ENCODE assay signal across 12 cellular contexts in genomic region chr2:241819947-241820624, GRCh38. TPM values are rescaled to one million over a fixed set of nuclear protein-coding genes. Genes with fewer than 3 reads are reported as not detected.
DNase-seq lines count a peak whose midpoint lies in the region; ATAC-seq, FAIRE-seq and TF ChIP-seq lines count a peak whose summit lies in the region.
"Not testable (repeated sequence)": the region's sequence is repeated elsewhere in the genome, so short reads cannot be mapped to it uniquely, and the experiment has no call there.
"Had no signal": no experiment of that assay in that cellular context is flagged by ENCODE, and none has a peak within 500 bp of the region (broad histone marks: within the 10 kb centered on the region; RNA-seq: fewer than 3 reads in every experiment).

No MANE protein-coding gene starts in this region.

- not testable (repeated sequence) for H4K20me1 ChIP-seq in BLaER1 treated with 17β-estradiol and CSF1 and Interleukin-3, amounts not matched to agents 10 nM and 100 nM

- not testable (repeated sequence) for H3K4me3 Mint-ChIP-seq in WTC11; chondrocyte (ENCODE audit: unreplicated experiment); natural killer cell treated with Interleukin-12 subunit alpha and Interleukin-12 subunit beta and Interleukin-15 and Interleukin-18, amount 100 ng/mL, for 72 hours

- peaks cover 68 to 85% (median 77%) of the 10 kb centered on the region in 10 experiments for H3K4me1 ChIP-seq in BLaER1 treated with 17β-estradiol and CSF1 and Interleukin-3, amounts not matched to agents 10 nM and 100 nM
- not testable (repeated sequence) for H3K4me1 ChIP-seq in kidney (ENCODE audit: control insufficient read depth in 1 of 2, insufficient read depth in 1 of 2, low read depth in 1 of 2, low read length in 2 of 2)
- H3K4me1 ChIP-seq in upper lobe of left lung, result peaks cover 0 to 20% (median 4%) of the 10 kb centered on the region in 4 donors

- 86 to 89% methylated on average over 14 to 27 of the region's 27 CpGs for WGBS in upper lobe of left lung, 2 donors

- not testable (repeated sequence) for TF ChIP-seq POLR2A in upper lobe of left lung (IDR thresholded peaks at IDR 0.05)

- H3K36me3 ChIP-seq in BLaER1 treated with 17β-estradiol and CSF1 and Interleukin-3, amounts not matched to agents 10 nM and 100 nM, result peaks cover 0 to 16% (median 0%) of the 10 kb centered on the region in 11 experiments; a peak in 8 of 22 replicates
- not testable (repeated sequence) for H3K36me3 ChIP-seq in kidney (ENCODE audit: control insufficient read depth in 1 of 2, insufficient read depth in 2 of 2, low read length in 2 of 2); upper lobe of left lung

- not testable (repeated sequence) for H3K4me1 Mint-ChIP-seq in WTC11; chondrocyte (ENCODE audit: low read depth)
- peaks cover 27 to 32% of the 10 kb centered on the region in 2 donors for H3K4me1 Mint-ChIP-seq in natural killer cell treated with Interleukin-12 subunit alpha and Interleukin-12 subunit beta and Interleukin-15 and Interleukin-18, amount 100 ng/mL, for 72 hours (ENCODE audit: low read depth in 2 of 2)

- H3K4me2 ChIP-seq in BLaER1 treated with 17β-estradiol and CSF1 and Interleukin-3, amounts not matched to agents 10 nM and 100 nM, result peak overlapping the region; percentile 83 to 100 (median 93); a peak in 21 of 22 replicates

- peak overlapping the region in 2 of 11 experiments; percentile 77; a peak in 1 of 22 replicates for H3K9ac ChIP-seq in BLaER1 treated with 17β-estradiol and CSF1 and Interleukin-3, amounts not matched to agents 10 nM and 100 nM
- not testable (repeated sequence) for H3K9ac ChIP-seq in kidney (ENCODE audit: low read length in 2 of 2)

- H3K27me3 ChIP-seq in BLaER1 treated with 17β-estradiol and CSF1 and Interleukin-3, amounts not matched to agents 10 nM and 100 nM; upper lobe of left lung: not testable (repeated sequence)

- TF ChIP-seq CTCF in WTC11 (IDR thresholded peaks at IDR 0.05); chondrocyte (IDR thresholded peaks at IDR 0.05); kidney (IDR thresholded peaks at IDR 0.05; ENCODE audit: borderline replicate concordance, extremely low read depth, insufficient read depth); upper lobe of left lung (IDR thresholded peaks at IDR 0.05): not testable (repeated sequence)

- peak overlapping the region in 4 of 11 experiments; percentile 74 to 88 (median 84); a peak in 6 of 22 replicates for H3K27ac ChIP-seq in BLaER1 treated with 17β-estradiol and CSF1 and Interleukin-3, amounts not matched to agents 10 nM and 100 nM
- not testable (repeated sequence) for H3K27ac ChIP-seq in kidney (ENCODE audit: low read depth in 2 of 2, low read length in 2 of 2); upper lobe of left lung

- not testable (repeated sequence) for DNase-seq in WTC11 (ENCODE audit: low spot score)
- DNase-seq in chondrocyte (ENCODE audit: low spot score) (peak; percentile 73), kidney (peak; percentile 52), upper lobe of left lung (peak; percentile 10 to 40)
- DNase-seq in natural killer cell treated with Interleukin-12 subunit alpha and Interleukin-12 subunit beta and Interleukin-15 and Interleukin-18, amount 100 ng/mL, for 72 hours (ENCODE audit: low spot score), result peak; percentile 44

- H3K4me3 ChIP-seq in BLaER1 treated with 17β-estradiol and CSF1 and Interleukin-3, amounts not matched to agents 10 nM and 100 nM; kidney (ENCODE audit: low read length in 2 of 2); upper lobe of left lung: not testable (repeated sequence)

- H3K27me3 Mint-ChIP-seq in WTC11 (ENCODE audit: low read depth), result not testable (repeated sequence)
- H3K27me3 Mint-ChIP-seq in chondrocyte (ENCODE audit: low read depth), result peaks cover 19% of the 10 kb centered on the region
- H3K27me3 Mint-ChIP-seq in natural killer cell treated with Interleukin-12 subunit alpha and Interleukin-12 subunit beta and Interleukin-15 and Interleukin-18, amount 100 ng/mL, for 72 hours, result peaks cover 21 to 23% of the 10 kb centered on the region in 2 donors

- not testable (repeated sequence) for TF ChIP-seq EP300 in upper lobe of left lung (IDR thresholded peaks at IDR 0.05)

- peak overlapping the region; percentile 19; the same call in 1 of the 2 replicates for H3K27ac Mint-ChIP-seq in WTC11
- not testable (repeated sequence) for H3K27ac Mint-ChIP-seq in chondrocyte (ENCODE audit: unreplicated experiment); natural killer cell treated with Interleukin-12 subunit alpha and Interleukin-12 subunit beta and Interleukin-15 and Interleukin-18, amount 100 ng/mL, for 72 hours

- peaks cover 1 to 12% (median 3%) of the 10 kb centered on the region in 11 experiments; a peak in 15 of 22 replicates for H3K9me3 ChIP-seq in BLaER1 treated with 17β-estradiol and CSF1 and Interleukin-3, amounts not matched to agents 10 nM and 100 nM (replicated peaks in 1 of 11)
- not testable (repeated sequence) for H3K9me3 ChIP-seq in kidney (ENCODE audit: control insufficient read depth in 1 of 2, low read length in 2 of 2); upper lobe of left lung

- H3K36me3 Mint-ChIP-seq in WTC11; chondrocyte (ENCODE audit: low read depth): not testable (repeated sequence)
- H3K36me3 Mint-ChIP-seq in natural killer cell treated with Interleukin-12 subunit alpha and Interleukin-12 subunit beta and Interleukin-15 and Interleukin-18, amount 100 ng/mL, for 72 hours, result peaks cover 11% of the 10 kb centered on the region

- H3K9me3 Mint-ChIP-seq in WTC11, result peaks cover 11% of the 10 kb centered on the region
- H3K9me3 Mint-ChIP-seq in chondrocyte (ENCODE audit: low read depth); natural killer cell treated with Interleukin-12 subunit alpha and Interleukin-12 subunit beta and Interleukin-15 and Interleukin-18, amount 100 ng/mL, for 72 hours: not testable (repeated sequence)

- FAIRE-seq in kidney (lab: Jason Lieb, UNC), result not testable (repeated sequence)

- POLR2A ChIA-PET in WTC11 (lab: Charles Lee), result interaction anchor here (0.8 kb wide), 1 partner anchor 56 kb away, joined by 3 read pairs; no protein-coding TSS in a partner anchor

- intact Hi-C loops in kidney (cut with DNase I), result not testable (repeated sequence)

- ATAC-seq in WTC11; natural killer cell treated with Interleukin-12 subunit alpha and Interleukin-12 subunit beta and Interleukin-15 and Interleukin-18, amount 100 ng/mL, for 72 hours; upper lobe of left lung (ENCODE audit: low FRiP score in 2 of 2): not testable (repeated sequence)

- CTCF ChIA-PET in WTC11 (lab: Charles Lee), result not testable (repeated sequence)

RNA-seq across cellular contexts. Expression of gene NEU4, which starts 11.1 kb away (rescaled TPM):
- 2.2 to 4.1 TPM (median 3.0 TPM) in 3 replicates for total RNA-seq in WTC11 (2021)
- 0.42 to 1.3 TPM (median 0.85 TPM) in 3 replicates for total RNA-seq in chondrocyte
- total RNA-seq in kidney, result 0.76 TPM
- 2.8 TPM for polyA plus RNA-seq in kidney (ENCODE audit: insufficient read depth, low read depth, low replicate concordance)
- total RNA-seq in natural killer cell treated with Interleukin-12 subunit alpha and Interleukin-12 subunit beta and Interleukin-15 and Interleukin-18, amount 100 ng/mL, for 72 hours, result 1 to 10 TPM in 1 of 2 donors, under 1 TPM in 1; 0.86 to 3.8 TPM
- 1 to 10 TPM in 1 of 6 donors, not detected in 5; 2.9 TPM for total RNA-seq in upper lobe of left lung
- total RNA-seq: A172, IMR-90, Right ventricle myocardium superior had no signal
- polyA plus RNA-seq: IMR-90 had no signal

RNA-seq across cellular contexts. Expression of gene PDCD1, which starts 38.6 kb away (rescaled TPM):
- 0.25 to 0.52 TPM (median 0.30 TPM) in 3 replicates for total RNA-seq in WTC11 (2021)
- total RNA-seq in chondrocyte, result not detected in 3 replicates
- total RNA-seq in kidney, result 1.6 TPM
- 0.49 TPM for polyA plus RNA-seq in kidney (ENCODE audit: insufficient read depth, low read depth, low replicate concordance)
- total RNA-seq in natural killer cell treated with Interleukin-12 subunit alpha and Interleukin-12 subunit beta and Interleukin-15 and Interleukin-18, amount 100 ng/mL, for 72 hours, result under 1 TPM; 0.78 to 0.89 TPM
- total RNA-seq in upper lobe of left lung, result 1 to 10 TPM in 2 of 6 donors, under 1 TPM in 3, not detected in 1; 0.49 to 4.2 (median 0.91) TPM
- total RNA-seq: A172, Calu3, HT-29, IMR-90 had no signal
- polyA plus RNA-seq: IMR-90 had no signal

RNA-seq across cellular contexts. Expression of gene GAL3ST2, which starts 43.5 kb away (rescaled TPM):
- 0.73 to 0.98 TPM (median 0.78 TPM) in 3 replicates for total RNA-seq in WTC11 (2021)
- total RNA-seq in chondrocyte, result 0.52 to 1.3 TPM in 2 of 3 replicates, not detected in the other
- total RNA-seq in kidney, result 0.19 TPM
- 0.39 TPM for polyA plus RNA-seq in kidney (ENCODE audit: insufficient read depth, low read depth, low replicate concordance)
- 1 to 10 TPM in 1 of 2 donors, under 1 TPM in 1; 0.83 to 2.8 TPM for total RNA-seq in natural killer cell treated with Interleukin-12 subunit alpha and Interleukin-12 subunit beta and Interleukin-15 and Interleukin-18, amount 100 ng/mL, for 72 hours
- 1 to 10 TPM in 1 of 6 donors, under 1 TPM in 2, not detected in 3; 0.59 to 2.1 (median 0.91) TPM for total RNA-seq in upper lobe of left lung
- total RNA-seq: A172, Calu3, HT-29, IMR-90, Right ventricle myocardium superior had no signal

RNA-seq across cellular contexts. Expression of gene RTP5, which starts 49.4 kb away (rescaled TPM):
- not detected in 3 replicates for total RNA-seq in WTC11 (2021)
- not detected in 3 replicates for total RNA-seq in chondrocyte
- total RNA-seq in kidney, result 0.13 TPM
- not detected for polyA plus RNA-seq in kidney (ENCODE audit: insufficient read depth, low read depth, low replicate concordance)
- total RNA-seq in natural killer cell treated with Interleukin-12 subunit alpha and Interleukin-12 subunit beta and Interleukin-15 and Interleukin-18, amount 100 ng/mL, for 72 hours, result not detected
- 1 to 10 TPM in 2 of 6 donors, under 1 TPM in 3, not detected in 1; 0.14 to 2.1 (median 0.69) TPM for total RNA-seq in upper lobe of left lung
- total RNA-seq: A172, Calu3, HT-29, IMR-90, Right ventricle myocardium superior had no signal
- polyA plus RNA-seq: CD4-positive, alpha-beta memory T cell; IMR-90 had no signal
